Comparison of ENCODE assay signal across 6 cellular contexts in genomic region chr5:123827811-123828210, GRCh38.
"Had no signal": no experiment of that assay in that cellular context is flagged by ENCODE, and none has a peak within 500 bp of the region (broad histone marks: within the 10 kb centered on the region; RNA-seq: fewer than 3 reads in every experiment).

No MANE protein-coding gene starts in this region.

- FAIRE-seq: HepG2, HTR-8/SVneo, K562 had no signal

- H3K27ac ChIP-seq: HL-60 had no signal

- H3K4me3 ChIP-seq: K562 had no signal

- ATAC-seq: HepG2, K562 had no signal

- DNase-seq: IMR-90, KBM-7 had no signal
